In the genomic region with DNA sequence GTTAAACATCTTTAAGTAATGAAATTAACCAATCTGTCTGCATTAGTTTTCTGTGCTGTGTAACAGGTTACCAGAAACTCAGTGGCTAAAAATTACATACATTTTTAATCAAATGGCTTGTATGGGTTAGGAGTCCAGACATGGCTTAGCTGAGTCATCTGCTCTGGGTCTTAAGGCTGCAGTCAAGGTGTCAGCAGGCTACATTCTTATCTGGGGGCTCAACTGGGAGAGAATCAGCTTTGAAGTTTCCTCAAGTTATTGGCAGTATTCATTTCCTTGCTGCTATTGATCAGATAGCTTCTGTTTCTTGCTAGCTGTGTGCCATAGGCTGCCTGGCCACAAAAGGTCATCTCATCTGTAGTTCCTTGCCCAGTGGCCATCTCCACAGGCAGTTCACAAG, we compare ENCODE assay signal across 27 cellular contexts.
"Had no signal": no experiment of that assay in that cellular context is flagged by ENCODE, and none has a peak within 500 bp of the region (broad histone marks: within the 10 kb centered on the region; RNA-seq: fewer than 3 reads in every experiment).

No MANE protein-coding gene starts in this region.

- H3K27me3 Mint-ChIP-seq: activated CD4-positive, alpha-beta T cell treated with anti-CD3 and anti-CD28 coated beads for 36 hours; activated CD8-positive, alpha-beta memory T cell treated with anti-CD3 and anti-CD28 coated beads, Interleukin-2, amount 10 ng/mL, durations not matched to agents 7 days and 5 days; activated naive CD8-positive, alpha-beta T cell; brain; dendritic cell treated with granulocyte-macrophage colony-stimulating factor and Interleukin-4, amounts not matched to agents 40 ng/mL and 50 ng/mL, for 4 days; T-helper 17 cell; type B pancreatic cell had no signal

- H3K27ac ChIP-seq: heart left ventricle, left lung, lower lobe of right lung, right lobe of liver, uterus had no signal

- H3K4me3 ChIP-seq: heart left ventricle, left lung, lower lobe of right lung, right lobe of liver, uterus had no signal

- H3K9me3 Mint-ChIP-seq: type B pancreatic cell had no signal

- H3K36me3 ChIP-seq: heart left ventricle, left lung, lower lobe of right lung, right lobe of liver, uterus had no signal

- H3K4me1 Mint-ChIP-seq: activated CD4-positive, alpha-beta T cell treated with anti-CD3 and anti-CD28 coated beads for 36 hours; activated CD8-positive, alpha-beta memory T cell treated with anti-CD3 and anti-CD28 coated beads, Interleukin-2, amount 10 ng/mL, durations not matched to agents 7 days and 5 days; natural killer cell; T-helper 17 cell had no signal

- H3K4me3 Mint-ChIP-seq: activated CD4-positive, alpha-beta T cell treated with anti-CD3 and anti-CD28 coated beads for 36 hours; activated CD8-positive, alpha-beta memory T cell treated with anti-CD3 and anti-CD28 coated beads, Interleukin-2, amount 10 ng/mL, durations not matched to agents 7 days and 5 days; activated CD8-positive, alpha-beta T cell treated with anti-CD3 and anti-CD28 coated beads, Interleukin-2, amount 10 ng/mL, durations not matched to agents 7 days and 5 days; activated naive CD8-positive, alpha-beta T cell; brain; dendritic cell treated with granulocyte-macrophage colony-stimulating factor and Interleukin-4, amounts not matched to agents 40 ng/mL and 50 ng/mL, for 4 days; endodermal cell; natural killer cell; T-helper 17 cell; type B pancreatic cell had no signal

- H3K4me1 ChIP-seq: heart left ventricle, left lung, lower lobe of right lung, right lobe of liver, uterus had no signal

- H3K27ac Mint-ChIP-seq: activated CD4-positive, alpha-beta T cell treated with anti-CD3 and anti-CD28 coated beads for 36 hours; activated CD8-positive, alpha-beta memory T cell treated with anti-CD3 and anti-CD28 coated beads, Interleukin-2, amount 10 ng/mL, durations not matched to agents 7 days and 5 days; activated CD8-positive, alpha-beta T cell treated with anti-CD3 and anti-CD28 coated beads, Interleukin-2, amount 10 ng/mL, durations not matched to agents 7 days and 5 days; activated naive CD8-positive, alpha-beta T cell; brain; dendritic cell treated with granulocyte-macrophage colony-stimulating factor and Interleukin-4, amounts not matched to agents 40 ng/mL and 50 ng/mL, for 4 days; endodermal cell; natural killer cell; type B pancreatic cell had no signal

- H3K9me3 ChIP-seq: heart left ventricle, lower lobe of right lung, right lobe of liver, uterus had no signal

- H3K27me3 ChIP-seq: heart left ventricle, left lung, right lobe of liver, uterus had no signal

- ATAC-seq: activated CD4-positive, alpha-beta T cell treated with anti-CD3 and anti-CD28 coated beads for 36 hours; activated CD8-positive, alpha-beta memory T cell treated with anti-CD3 and anti-CD28 coated beads, Interleukin-2, amount 10 ng/mL, durations not matched to agents 7 days and 5 days; activated CD8-positive, alpha-beta T cell treated with anti-CD3 and anti-CD28 coated beads, Interleukin-2, amount 10 ng/mL, durations not matched to agents 7 days and 5 days; esophagus mucosa; heart left ventricle; left lung; lower lobe of right lung; natural killer cell; right lobe of liver; stimulated activated naive CD8-positive, alpha-beta T cell treated with anti-CD3 and anti-CD28 coated beads, Interleukin-15, Interleukin-2, amounts not matched to agents 100 U/mL and 50 U/mL, for 24 hours; T-helper 17 cell had no signal

- H3K36me3 Mint-ChIP-seq: activated CD8-positive, alpha-beta memory T cell treated with anti-CD3 and anti-CD28 coated beads, Interleukin-2, amount 10 ng/mL, durations not matched to agents 7 days and 5 days; activated naive CD8-positive, alpha-beta T cell; brain; type B pancreatic cell had no signal

- DNase-seq: activated CD4-positive, alpha-beta T cell treated with anti-CD3 and anti-CD28 coated beads for 36 hours; activated CD4-positive, CD25-positive, alpha-beta regulatory T cell; activated CD8-positive, alpha-beta memory T cell treated with anti-CD3 and anti-CD28 coated beads, Interleukin-2, amount 10 ng/mL, durations not matched to agents 7 days and 5 days; activated CD8-positive, alpha-beta T cell treated with anti-CD3 and anti-CD28 coated beads, Interleukin-2, amount 10 ng/mL, durations not matched to agents 7 days and 5 days; activated naive CD4-positive, alpha-beta T cell; activated T-cell treated with anti-CD3 and anti-CD28 coated beads, Interleukin-2, amount 50 U/mL, for 48 hours; aorta; endodermal cell; foreskin fibroblast; heart left ventricle; hypothalamus; left lung; lower lobe of right lung; mesenchymal stem cell; natural killer cell; posterior cingulate gyrus; right lobe of liver; stimulated activated CD4-positive, alpha-beta T cell treated with anti-CD3 and anti-CD28 coated beads, Interleukin-12 subunit alpha, Interleukin-12 subunit beta, amount 100 ng/mL, for 4 hours; stimulated activated CD4-positive, alpha-beta T cell treated with anti-CD3 and anti-CD28 coated beads, Interleukin-4, amount 100 ng/mL, for 1 hour; stimulated activated naive CD8-positive, alpha-beta T cell treated with anti-CD3 and anti-CD28 coated beads, Interleukin-15, Interleukin-2, amounts not matched to agents 100 U/mL and 50 U/mL, for 24 hours; T-helper 17 cell; uterus had no signal
